ENCODE assay signal across 23 cellular contexts in genomic region chr11:106159846-106160245, GRCh38.
DNase-seq lines count a peak whose midpoint lies in the region; ATAC-seq, FAIRE-seq and TF ChIP-seq lines count a peak whose summit lies in the region.
"Had no signal": no experiment of that assay in that cellular context is flagged by ENCODE, and none has a peak within 500 bp of the region (broad histone marks: within the 10 kb centered on the region; RNA-seq: fewer than 3 reads in every experiment).

No MANE protein-coding gene starts in this region.

- no TSS peak for BruUV-seq in HepG2 (replicated peaks; lab: Mats Ljungman, UMichigan)

- H3K9ac ChIP-seq in HepG2 (ENCODE audit: insufficient read depth, low read depth, low read length) (no peak overlapping the region), adipocyte (ENCODE audit: low read length) (no peak overlapping the region)

- no peaks in the 10 kb centered on the region for H3K36me3 Mint-ChIP-seq in activated CD4-positive, alpha-beta T cell treated with anti-CD3 and anti-CD28 coated beads, Interleukin-2, amount 10 ng/mL, durations not matched to agents 24 days and 14 days (ENCODE audit: low read depth)

- H3K27me3 Mint-ChIP-seq in activated CD4-positive, alpha-beta T cell treated with anti-CD3 and anti-CD28 coated beads, Interleukin-2, amount 10 ng/mL, durations not matched to agents 24 days and 14 days, result no peaks in the 10 kb centered on the region

- CTCF ChIA-PET in HepG2 (lab: Yijun Ruan, JAX; ENCODE audit: low intra/inter-chr PET ratio, low total read pairs), result no interaction called here

- peak; percentile 21; the same call in 1 of the 3 replicates for ATAC-seq in HepG2
- ATAC-seq in right lobe of liver, result no peak
- ATAC-seq: activated CD8-positive, alpha-beta T cell treated with anti-CD3 and anti-CD28 coated beads for 36 hours; left colon; Right ventricle myocardium inferior had no signal

- H3K36me3 ChIP-seq in HepG2 (replicated peaks in 1 of 2; ENCODE audit: control insufficient read depth in 1 of 2, insufficient read depth in 2 of 2, low read length in 2 of 2) (no peaks in the 10 kb centered on the region), right lobe of liver (no peaks in the 10 kb centered on the region), adipocyte (ENCODE audit: control insufficient read depth, insufficient read depth, low read length, severe bottlenecking) (no peaks in the 10 kb centered on the region)
- H3K36me3 ChIP-seq: upper lobe of left lung had no signal

- peaks cover 2% of the 10 kb centered on the region for H3K4me1 Mint-ChIP-seq in activated CD4-positive, alpha-beta T cell treated with anti-CD3 and anti-CD28 coated beads, Interleukin-2, amount 10 ng/mL, durations not matched to agents 24 days and 14 days

- in situ Hi-C loops in HepG2 (cut with HindIII; ENCODE audit: extremely low pct_ligation_motif_present, low pct_unique_long_range_greater_than_20kb), result no loop called here

- H3K4me1 ChIP-seq in HepG2 (ENCODE audit: insufficient read depth, low read length) (no peaks in the 10 kb centered on the region), right lobe of liver (no peaks in the 10 kb centered on the region), adipocyte (ENCODE audit: control insufficient read depth, insufficient read depth, low read length) (peaks cover 3% of the 10 kb centered on the region)

- H3K9me3 Mint-ChIP-seq in activated CD4-positive, alpha-beta T cell treated with anti-CD3 and anti-CD28 coated beads, Interleukin-2, amount 10 ng/mL, durations not matched to agents 24 days and 14 days, result no peaks in the 10 kb centered on the region

- no peaks in the 10 kb centered on the region for H3K79me2 ChIP-seq in HepG2 (ENCODE audit: insufficient read depth, low read length)

- POLR2A ChIA-PET in HepG2 (lab: Yijun Ruan, JAX), result no interaction called here

- H3K9me3 ChIP-seq in HepG2 (ENCODE audit: low read length) (peaks cover 7% of the 10 kb centered on the region), right lobe of liver (no peaks in the 10 kb centered on the region), adipocyte (ENCODE audit: control insufficient read depth, low read length) (peaks cover 12% of the 10 kb centered on the region)
- H3K9me3 ChIP-seq: upper lobe of left lung had no signal

- H3K4me3 ChIP-seq in HepG2 (replicated peaks in 1 of 3; ENCODE audit: insufficient read depth in 1 of 3, low read depth in 2 of 3, low read length in 3 of 3) (no peak overlapping the region), right lobe of liver (no peak overlapping the region), adipocyte (ENCODE audit: low read length) (no peak overlapping the region), fibroblast of mammary gland (ENCODE audit: control insufficient read depth, low read depth, low read length) (no peak overlapping the region)
- H3K4me3 ChIP-seq: upper lobe of left lung had no signal

- H3K27ac ChIP-seq in HepG2 (ENCODE audit: extremely low read length, insufficient read depth, low read length) (no peak overlapping the region), right lobe of liver (no peak overlapping the region)
- H3K27ac ChIP-seq: upper lobe of left lung had no signal

- TF ChIP-seq EP300 in HepG2 (IDR thresholded peaks at IDR 0.05; ENCODE audit: low read depth in 2 of 2, low read length in 2 of 2) (no peak), HepG2 (CRISPR knock-in tag; IDR thresholded peaks at IDR 0.05; ENCODE audit: borderline replicate concordance) (no peak)

- DNase-seq in HepG2 (ENCODE audit: low spot score) (no peak), right lobe of liver (no peak), adipocyte (ENCODE audit: low read depth) (peak; percentile 71), fibroblast of mammary gland (ENCODE audit: low read depth) (peak; percentile 64), H4 (ENCODE audit: low spot score) (no peak), T-helper 1 cell (no peak), cerebellum (ENCODE audit: low spot score) (no peak)
- DNase-seq in activated CD4-positive, alpha-beta T cell treated with anti-CD3 and anti-CD28 coated beads, Interleukin-2, amount 10 ng/mL, durations not matched to agents 24 days and 14 days, result no peak
- DNase-seq: activated CD4-positive, CD25-positive, alpha-beta regulatory T cell; activated CD8-positive, alpha-beta T cell treated with anti-CD3 and anti-CD28 coated beads for 36 hours; amygdala; central memory CD4-positive, alpha-beta T cell; GOT3; left colon; mesenchymal stem cell; NCI-H187; NCI-H226; NCI-H774; occipital lobe; stimulated activated CD4-positive, alpha-beta T cell treated with anti-CD3 and anti-CD28 coated beads, Interleukin-12 subunit alpha, Interleukin-12 subunit beta, amount 100 ng/mL, for 4 hours; T1000; upper lobe of left lung had no signal

- no peak for TF ChIP-seq POLR2A in HepG2 (IDR thresholded peaks at IDR 0.05; ENCODE audit: insufficient read depth in 1 of 2, low read depth in 2 of 2, low read length in 2 of 2)
- TF ChIP-seq POLR2A in right lobe of liver (IDR thresholded peaks at IDR 0.05), result no peak

- no peak for TF ChIP-seq CTCF in HepG2 (CRISPR knock-in tag; IDR thresholded peaks at IDR 0.05)
- no peak for TF ChIP-seq CTCF in right lobe of liver (IDR thresholded peaks at IDR 0.05)
- no peak for TF ChIP-seq CTCF in fibroblast of mammary gland (conservative IDR thresholded peaks at IDR 0.05; ENCODE audit: control insufficient read depth, insufficient read depth, low read depth, low read length)

- intact Hi-C loops in HepG2 (cut with micrococcal nuclease; ENCODE audit: unreplicated experiment), result no loop called here
- intact Hi-C loops in right lobe of liver (cut with DNase I), result no loop called here
- intact Hi-C loops in activated CD4-positive, alpha-beta T cell treated with anti-CD3 and anti-CD28 coated beads, Interleukin-2, amount 10 ng/mL, durations not matched to agents 24 days and 14 days (cut with micrococcal nuclease), result no loop called here

- no peak for FAIRE-seq in HepG2 (lab: Jason Lieb, UNC)

- H3K4me2 ChIP-seq in HepG2 (ENCODE audit: low read depth, low read length), result peak overlapping the region; percentile 69

- TF ChIP-seq RAD21 in HepG2 (CRISPR knock-in tag; IDR thresholded peaks at IDR 0.05), result no peak

- H3K27me3 ChIP-seq in HepG2 (ENCODE audit: control insufficient read depth in 1 of 2, insufficient read depth in 2 of 2, low read length in 2 of 2) (no peaks in the 10 kb centered on the region), right lobe of liver (no peaks in the 10 kb centered on the region), adipocyte (replicated peaks; ENCODE audit: control insufficient read depth, insufficient read depth, low read length) (no peaks in the 10 kb centered on the region)
- H3K27me3 ChIP-seq: upper lobe of left lung had no signal

- H3K27ac Mint-ChIP-seq in activated CD4-positive, alpha-beta T cell treated with anti-CD3 and anti-CD28 coated beads, Interleukin-2, amount 10 ng/mL, durations not matched to agents 24 days and 14 days, result no peak overlapping the region
- H3K27ac Mint-ChIP-seq: activated CD8-positive, alpha-beta T cell treated with anti-CD3 and anti-CD28 coated beads for 36 hours had no signal

- H2AFZ ChIP-seq in HepG2 (ENCODE audit: low read length), result peak overlapping the region; percentile 95

- no peak overlapping the region for H3K4me3 Mint-ChIP-seq in activated CD4-positive, alpha-beta T cell treated with anti-CD3 and anti-CD28 coated beads, Interleukin-2, amount 10 ng/mL, durations not matched to agents 24 days and 14 days
- H3K4me3 Mint-ChIP-seq: activated CD8-positive, alpha-beta T cell treated with anti-CD3 and anti-CD28 coated beads for 36 hours had no signal

- H4K20me1 ChIP-seq in HepG2 (ENCODE audit: insufficient read depth, low read length), result no peaks in the 10 kb centered on the region

TF ChIP-seq in HepG2, 621 proteins besides CTCF, POLR2A, EP300 and RAD21 (continues in another document):
- no peak for TF ChIP-seq ZBTB34 (CRISPR knock-in tag; IDR thresholded peaks at IDR 0.05)
- no peak for TF ChIP-seq GPBP1L1 (CRISPR knock-in tag; IDR thresholded peaks at IDR 0.05)
- TF ChIP-seq ZNF556 (CRISPR knock-in tag; IDR thresholded peaks at IDR 0.05; ENCODE audit: borderline replicate concordance), result no peak

Comparison
In these comparisons a context has a peak if more than half of its experiments do, and no peak if none do; other contexts are left out.
1. DNase-seq: peak in adipocyte (single experiment) and fibroblast of mammary gland (single experiment); none in HepG2 (single experiment), right lobe of liver (0 of 3), H4 (single experiment), T-helper 1 cell (0 of 5), cerebellum (single experiment) and activated CD4-positive, alpha-beta T cell treated with anti-CD3 and anti-CD28 coated beads, Interleukin-2, amount 10 ng/mL, durations not matched to agents 24 days and 14 days (single experiment).